2 cellular contexts compared by ENCODE assay signal in the genomic region with DNA sequence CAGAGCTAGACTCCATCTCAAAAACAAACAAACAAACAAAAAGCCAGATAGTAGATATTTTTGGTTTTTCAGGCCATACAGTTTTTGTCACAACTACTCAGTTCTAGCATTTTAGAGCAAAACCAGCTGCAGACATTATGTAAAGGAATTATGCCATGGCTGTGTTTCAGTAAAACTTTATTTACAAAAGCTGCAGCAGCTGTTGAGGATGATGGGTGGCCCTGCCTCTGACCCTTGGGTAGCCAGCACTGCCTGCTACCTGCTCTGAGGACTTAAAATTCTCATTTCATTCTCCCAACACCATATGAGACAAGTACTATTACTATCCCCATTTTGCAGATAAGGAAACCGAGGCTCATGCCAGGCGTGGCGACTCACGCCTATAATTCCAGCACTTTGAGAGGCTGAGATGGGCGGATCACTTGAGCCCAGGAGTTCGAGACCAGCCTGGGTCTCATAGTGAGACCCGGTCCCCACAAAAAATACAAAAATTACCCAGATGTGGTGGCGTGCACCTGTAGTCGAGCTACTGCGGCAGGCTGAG.
TF ChIP-seq lines count a peak whose summit lies in the region.

No MANE protein-coding gene starts in this region.

TF ChIP-seq in HCT116, 20 proteins besides CTCF, POLR2A, EP300 and RAD21:
- no peak for TF ChIP-seq SP1 (IDR thresholded peaks at IDR 0.05; ENCODE audit: low read depth)
- TF ChIP-seq, protein P1, sequence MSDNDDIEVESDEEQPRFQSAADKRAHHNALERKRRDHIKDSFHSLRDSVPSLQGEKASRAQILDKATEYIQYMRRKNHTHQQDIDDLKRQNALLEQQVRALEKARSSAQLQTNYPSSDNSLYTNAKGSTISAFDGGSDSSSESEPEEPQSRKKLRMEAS (IDR thresholded peaks at IDR 0.05), result no peak
- no peak for TF ChIP-seq ZFX (IDR thresholded peaks at IDR 0.05)
- TF ChIP-seq SRF (IDR thresholded peaks at IDR 0.05; ENCODE audit: low read depth), result no peak
- no peak for TF ChIP-seq ELF1 (IDR thresholded peaks at IDR 0.05; ENCODE audit: borderline replicate concordance, low read depth)
- TF ChIP-seq POLR2AphosphoS5 (IDR thresholded peaks at IDR 0.05; ENCODE audit: low read depth, low read length), result no peak
- TF ChIP-seq, protein P2, sequence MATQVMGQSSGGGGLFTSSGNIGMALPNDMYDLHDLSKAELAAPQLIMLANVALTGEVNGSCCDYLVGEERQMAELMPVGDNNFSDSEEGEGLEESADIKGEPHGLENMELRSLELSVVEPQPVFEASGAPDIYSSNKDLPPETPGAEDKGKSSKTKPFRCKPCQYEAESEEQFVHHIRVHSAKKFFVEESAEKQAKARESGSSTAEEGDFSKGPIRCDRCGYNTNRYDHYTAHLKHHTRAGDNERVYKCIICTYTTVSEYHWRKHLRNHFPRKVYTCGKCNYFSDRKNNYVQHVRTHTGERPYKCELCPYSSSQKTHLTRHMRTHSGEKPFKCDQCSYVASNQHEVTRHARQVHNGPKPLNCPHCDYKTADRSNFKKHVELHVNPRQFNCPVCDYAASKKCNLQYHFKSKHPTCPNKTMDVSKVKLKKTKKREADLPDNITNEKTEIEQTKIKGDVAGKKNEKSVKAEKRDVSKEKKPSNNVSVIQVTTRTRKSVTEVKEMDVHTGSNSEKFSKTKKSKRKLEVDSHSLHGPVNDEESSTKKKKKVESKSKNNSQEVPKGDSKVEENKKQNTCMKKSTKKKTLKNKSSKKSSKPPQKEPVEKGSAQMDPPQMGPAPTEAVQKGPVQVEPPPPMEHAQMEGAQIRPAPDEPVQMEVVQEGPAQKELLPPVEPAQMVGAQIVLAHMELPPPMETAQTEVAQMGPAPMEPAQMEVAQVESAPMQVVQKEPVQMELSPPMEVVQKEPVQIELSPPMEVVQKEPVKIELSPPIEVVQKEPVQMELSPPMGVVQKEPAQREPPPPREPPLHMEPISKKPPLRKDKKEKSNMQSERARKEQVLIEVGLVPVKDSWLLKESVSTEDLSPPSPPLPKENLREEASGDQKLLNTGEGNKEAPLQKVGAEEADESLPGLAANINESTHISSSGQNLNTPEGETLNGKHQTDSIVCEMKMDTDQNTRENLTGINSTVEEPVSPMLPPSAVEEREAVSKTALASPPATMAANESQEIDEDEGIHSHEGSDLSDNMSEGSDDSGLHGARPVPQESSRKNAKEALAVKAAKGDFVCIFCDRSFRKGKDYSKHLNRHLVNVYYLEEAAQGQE (IDR thresholded peaks at IDR 0.05; ENCODE audit: low read depth), result no peak
- TF ChIP-seq CEBPB (IDR thresholded peaks at IDR 0.05; ENCODE audit: low read depth), result no peak

TF ChIP-seq in H1, 55 proteins besides CTCF, POLR2A, EP300 and RAD21:
- no peak for TF ChIP-seq CREB1 (IDR thresholded peaks at IDR 0.05)
- TF ChIP-seq KDM4A (IDR thresholded peaks at IDR 0.05; ENCODE audit: low read depth, low read length, severe bottlenecking), result no peak
- TF ChIP-seq RXRA (IDR thresholded peaks at IDR 0.05; ENCODE audit: insufficient read depth, low read depth, low read length), result no peak
- no peak for TF ChIP-seq NRF1 (IDR thresholded peaks at IDR 0.05; ENCODE audit: low read depth, low read length)
- no peak for TF ChIP-seq SP2 (IDR thresholded peaks at IDR 0.05; ENCODE audit: low read length)
- no peak for TF ChIP-seq RBBP5 (IDR thresholded peaks at IDR 0.05; ENCODE audit: borderline replicate concordance, low read depth, low read length)
- no peak for TF ChIP-seq CEBPB (IDR thresholded peaks at IDR 0.05; ENCODE audit: low read depth, low read length)
- TF ChIP-seq BCL11A (IDR thresholded peaks at IDR 0.05; ENCODE audit: low read depth in 2 of 2, low read length in 2 of 2), result no peak
- TF ChIP-seq MAFK (IDR thresholded peaks at IDR 0.05; ENCODE audit: low read depth, low read length), result no peak
- TF ChIP-seq TBP (IDR thresholded peaks at IDR 0.05; ENCODE audit: low read depth, low read length), result no peak
- TF ChIP-seq CBX8 (IDR thresholded peaks at IDR 0.05; ENCODE audit: borderline replicate concordance, low read depth, low read length), result no peak
